8 cellular contexts compared by ENCODE assay signal in the genomic region with DNA sequence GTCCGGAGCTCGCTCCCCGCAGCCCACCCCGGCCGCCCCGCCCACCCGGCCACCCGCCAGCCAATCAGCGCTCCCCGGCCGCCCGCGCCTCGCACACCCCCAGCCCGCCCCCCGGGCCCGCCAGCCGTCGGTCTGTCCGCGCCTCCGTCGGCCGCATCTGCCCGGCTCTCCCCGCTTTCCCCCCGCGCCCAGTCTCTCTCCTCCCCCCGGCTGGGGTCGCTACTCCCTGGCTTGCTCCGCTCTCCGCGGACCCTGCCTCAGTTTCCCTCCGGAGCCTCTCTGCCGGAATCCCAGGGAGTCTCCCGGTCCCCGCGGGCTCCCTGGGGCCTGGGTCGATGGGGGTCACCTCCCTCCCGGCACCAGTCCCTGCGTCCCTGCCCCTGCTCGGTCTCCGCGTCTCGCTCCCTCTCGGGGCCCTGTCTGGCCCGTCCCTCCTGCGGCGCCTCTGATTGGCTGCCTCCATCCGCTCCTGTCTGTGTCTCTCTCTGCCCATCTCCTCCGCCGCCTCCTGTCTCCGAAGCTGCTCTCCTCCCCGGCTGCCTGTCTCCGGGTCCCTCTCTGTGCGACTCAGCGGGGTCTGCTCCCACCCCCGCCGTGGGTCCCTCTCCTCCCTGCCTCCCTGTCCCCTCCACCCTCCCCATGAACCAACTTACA. TPM values are rescaled to one million over a fixed set of nuclear protein-coding genes. Genes with fewer than 3 reads are reported as not detected.
A peak's percentile ranks its signal among the peaks of the same experiment; 100 is the strongest.
DNase-seq lines count a peak whose midpoint lies in the region; ATAC-seq and TF ChIP-seq lines count a peak whose summit lies in the region.

No MANE protein-coding gene starts in this region.

- peak; percentile 50 for ATAC-seq in activated CD8-positive, alpha-beta T cell treated with anti-CD3 and anti-CD28 coated beads, Interleukin-2, amount 10 ng/mL, durations not matched to agents 7 days and 5 days
- ATAC-seq in HG03196 (IDR thresholded peaks at IDR 0.05; ENCODE audit: unreplicated experiment) = no peak

- H3K9me3 ChIP-seq in DOHH2 (ENCODE audit: control insufficient read depth, insufficient read depth, low read length) (no peaks in the 10 kb centered on the region), uterus (no peaks in the 10 kb centered on the region)

- POLR2A ChIA-PET in activated CD8-positive, alpha-beta T cell treated with anti-CD3 and anti-CD28 coated beads, Interleukin-2, amount 10 ng/mL, durations not matched to agents 7 days and 5 days (lab: Charles Lee) = interaction anchor here (1.5 to 2.3 kb wide), 2 partner anchors 14 to 18 kb away, joined by 3 to 7 read pairs; partner anchors contain the start of gene TMEM238

- H3K27me3 Mint-ChIP-seq in activated CD8-positive, alpha-beta T cell treated with anti-CD3 and anti-CD28 coated beads, Interleukin-2, amount 10 ng/mL, durations not matched to agents 7 days and 5 days (ENCODE audit: low read depth) = peaks cover 40% of the 10 kb centered on the region

- no peaks in the 10 kb centered on the region for H3K79me2 ChIP-seq in DOHH2 (ENCODE audit: control insufficient read depth, low read length)

- no peak for TF ChIP-seq CTCF in DOHH2 (IDR thresholded peaks at IDR 0.05; ENCODE audit: low read depth, low read length, poor library complexity, severe bottlenecking)
- TF ChIP-seq CTCF in fibroblast of pulmonary artery (IDR thresholded peaks at IDR 0.05; ENCODE audit: low read length, missing control alignments) = no peak
- no peak for TF ChIP-seq CTCF in uterus (IDR thresholded peaks at IDR 0.05)

- H3K4me1 Mint-ChIP-seq in activated CD8-positive, alpha-beta T cell treated with anti-CD3 and anti-CD28 coated beads, Interleukin-2, amount 10 ng/mL, durations not matched to agents 7 days and 5 days (ENCODE audit: low read depth) = peaks cover 11% of the 10 kb centered on the region

- H3K4me3 ChIP-seq in DOHH2 (ENCODE audit: low read length) = peak overlapping the region; percentile 30; the same call in 1 of the 2 replicates
- peak overlapping the region; percentile 59 for H3K4me3 ChIP-seq in fibroblast of pulmonary artery (replicated peaks; ENCODE audit: low read depth, low read length)
- peak overlapping the region; percentile 67 for H3K4me3 ChIP-seq in skeletal muscle cell (ENCODE audit: low read depth, low read length)
- no peak overlapping the region for H3K4me3 ChIP-seq in uterus

- no peak overlapping the region for H3K27ac Mint-ChIP-seq in activated CD8-positive, alpha-beta T cell treated with anti-CD3 and anti-CD28 coated beads, Interleukin-2, amount 10 ng/mL, durations not matched to agents 7 days and 5 days

- H4K20me1 ChIP-seq in DOHH2 (ENCODE audit: control insufficient read depth, insufficient read depth, low read depth, low read length) = no peaks in the 10 kb centered on the region

- intact Hi-C loops in uterus (cut with DNase I; ENCODE audit: low total_unique reads) = no loop called here

- H3F3A ChIP-seq in DOHH2 (ENCODE audit: control insufficient read depth, insufficient read depth) = no peaks in the 10 kb centered on the region

- DNase-seq in NCI-H1105 (lab: John Stamatoyannopoulos, UW) (peak; percentile 60), fibroblast of pulmonary artery (ENCODE audit: low read depth) (peak; percentile 60), skeletal muscle cell (ENCODE audit: low read depth) (no peak), uterus (no peak)
- DNase-seq in activated CD8-positive, alpha-beta T cell treated with anti-CD3 and anti-CD28 coated beads, Interleukin-2, amount 10 ng/mL, durations not matched to agents 7 days and 5 days = peak; percentile 38
- no peak for DNase-seq in activated CD4-positive, CD25-positive, alpha-beta regulatory T cell (lab: John Stamatoyannopoulos, UW)

- H3K36me3 Mint-ChIP-seq in activated CD8-positive, alpha-beta T cell treated with anti-CD3 and anti-CD28 coated beads, Interleukin-2, amount 10 ng/mL, durations not matched to agents 7 days and 5 days (ENCODE audit: low read depth) = peaks cover 2% of the 10 kb centered on the region

- CTCF ChIA-PET in activated CD8-positive, alpha-beta T cell treated with anti-CD3 and anti-CD28 coated beads, Interleukin-2, amount 10 ng/mL, durations not matched to agents 7 days and 5 days (lab: Charles Lee) = no interaction called here

- no peaks in the 10 kb centered on the region for H3K9me2 ChIP-seq in DOHH2 (replicated peaks; ENCODE audit: control insufficient read depth, low read length)

- H3K4me3 Mint-ChIP-seq in activated CD8-positive, alpha-beta T cell treated with anti-CD3 and anti-CD28 coated beads, Interleukin-2, amount 10 ng/mL, durations not matched to agents 7 days and 5 days = no peak overlapping the region

- H3K27ac ChIP-seq in DOHH2 (ENCODE audit: low read depth, low read length) (no peak overlapping the region), uterus (no peak overlapping the region)

- H3K4me1 ChIP-seq in DOHH2 (ENCODE audit: control insufficient read depth, low read length) (peaks cover 5% of the 10 kb centered on the region; the same call in 1 of the 2 replicates), uterus (peaks cover 0 to 14% of the 10 kb centered on the region in 2 donors)

- H3K4me2 ChIP-seq in DOHH2 (ENCODE audit: low read length) = peak overlapping the region; percentile 52

- no peaks in the 10 kb centered on the region for H3K36me3 ChIP-seq in DOHH2 (ENCODE audit: control insufficient read depth, low read length)
- H3K36me3 ChIP-seq in uterus = no peaks in the 10 kb centered on the region

- no peaks in the 10 kb centered on the region for H3K9me3 Mint-ChIP-seq in activated CD8-positive, alpha-beta T cell treated with anti-CD3 and anti-CD28 coated beads, Interleukin-2, amount 10 ng/mL, durations not matched to agents 7 days and 5 days (ENCODE audit: insufficient read depth)

- no peak for TF ChIP-seq POLR2A in uterus (IDR thresholded peaks at IDR 0.05)

- H3K27me3 ChIP-seq in DOHH2 (ENCODE audit: control insufficient read depth, low read length) (peaks cover 61% of the 10 kb centered on the region), uterus (peaks cover 17 to 20% of the 10 kb centered on the region in 2 donors)

RNA-seq across cellular contexts. Expression of gene IL11, which starts 0.5 kb away (rescaled TPM):
- total RNA-seq in activated CD8-positive, alpha-beta T cell treated with anti-CD3 and anti-CD28 coated beads, Interleukin-2, amount 10 ng/mL, durations not matched to agents 7 days and 5 days = under 1 TPM; 0.26 to 0.34 TPM
- total RNA-seq in uterus = 1 to 10 TPM in 1 of 4 donors, not detected in 3; 1.6 TPM

RNA-seq across cellular contexts. Expression of gene GARIN5B, which starts 6.7 kb away (rescaled TPM):
- not detected for total RNA-seq in activated CD8-positive, alpha-beta T cell treated with anti-CD3 and anti-CD28 coated beads, Interleukin-2, amount 10 ng/mL, durations not matched to agents 7 days and 5 days
- total RNA-seq in uterus = under 1 TPM in 1 of 4 donors, not detected in 3; 0.18 TPM

RNA-seq across cellular contexts. Expression of gene TMEM190, which starts 6.8 kb away (rescaled TPM):
- not detected for total RNA-seq in activated CD8-positive, alpha-beta T cell treated with anti-CD3 and anti-CD28 coated beads, Interleukin-2, amount 10 ng/mL, durations not matched to agents 7 days and 5 days
- 1 to 10 TPM in 1 of 4 donors, not detected in 3; 1.1 TPM for total RNA-seq in uterus

RNA-seq across cellular contexts. Expression of gene TMEM238, which starts 14.3 kb away (rescaled TPM):
- 10 to 100 TPM; 23.6 to 26.7 TPM for total RNA-seq in activated CD8-positive, alpha-beta T cell treated with anti-CD3 and anti-CD28 coated beads, Interleukin-2, amount 10 ng/mL, durations not matched to agents 7 days and 5 days
- 1 to 10 TPM in 1 of 4 donors, under 1 TPM in 1, not detected in 2; 0.83 to 2.3 TPM for total RNA-seq in uterus

RNA-seq across cellular contexts. Expression of gene COX6B2, which starts 15.3 kb away (rescaled TPM):
- under 1 TPM in 1 of 2 experiments, not detected in 1; 0.34 TPM for total RNA-seq in activated CD8-positive, alpha-beta T cell treated with anti-CD3 and anti-CD28 coated beads, Interleukin-2, amount 10 ng/mL, durations not matched to agents 7 days and 5 days
- 1 to 10 TPM in 1 of 4 donors, under 1 TPM in 1, not detected in 2; 0.14 to 4.6 TPM for total RNA-seq in uterus

Comparison
In these comparisons a context has a peak if more than half of its experiments do, and no peak if none do; other contexts are left out.
1. H3K4me3 ChIP-seq: peak in DOHH2 (single experiment), fibroblast of pulmonary artery (single experiment) and skeletal muscle cell (single experiment); none in uterus (0 of 2).
2. DNase-seq: peak in NCI-H1105 (single experiment), activated CD8-positive, alpha-beta T cell treated with anti-CD3 and anti-CD28 coated beads, Interleukin-2, amount 10 ng/mL, durations not matched to agents 7 days and 5 days (single experiment) and fibroblast of pulmonary artery (single experiment); none in skeletal muscle cell (single experiment), uterus (0 of 2) and activated CD4-positive, CD25-positive, alpha-beta regulatory T cell (0 of 4).